ENCODE assay signal across 15 cellular contexts in the genomic region with DNA sequence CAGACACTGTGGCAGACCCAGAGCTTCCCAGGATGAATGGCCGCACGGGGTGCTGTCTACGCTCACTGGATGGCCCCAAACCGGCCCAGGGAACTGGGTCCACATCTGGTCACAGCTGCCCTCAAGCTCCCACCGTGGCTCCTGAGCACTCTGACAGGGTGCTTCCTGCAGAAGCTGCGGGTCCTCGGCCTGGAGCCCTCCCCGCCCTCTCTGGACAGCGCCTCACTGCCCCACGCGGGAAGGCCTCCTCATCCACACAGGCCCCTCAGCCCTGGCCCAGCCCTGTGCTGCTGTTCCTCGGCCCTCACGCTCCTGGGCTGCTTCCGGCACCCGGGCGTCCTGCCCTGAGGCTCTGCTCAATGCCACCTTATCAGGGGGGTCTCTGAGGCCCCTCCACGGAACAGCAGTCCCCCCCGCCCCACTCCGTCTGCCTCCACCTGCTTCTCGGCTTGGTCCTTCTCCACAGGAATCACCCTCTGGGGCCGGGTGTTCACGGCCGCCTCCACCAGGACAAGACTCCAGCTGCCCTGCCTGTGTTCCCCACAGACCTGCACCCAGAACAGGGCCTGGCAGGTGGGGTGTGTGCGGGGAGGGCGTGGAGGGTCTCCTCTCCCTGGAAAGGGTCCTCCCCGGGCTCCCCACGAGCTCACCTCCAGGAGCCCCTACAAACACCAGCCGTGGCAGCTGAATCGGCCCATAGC.
DNase-seq lines count a peak whose midpoint lies in the region; ATAC-seq and TF ChIP-seq lines count a peak whose summit lies in the region.
"Had no signal": no experiment of that assay in that cellular context is flagged by ENCODE, and none has a peak within 500 bp of the region (broad histone marks: within the 10 kb centered on the region; RNA-seq: fewer than 3 reads in every experiment).

No MANE protein-coding gene starts in this region.

- peaks cover 4% of the 10 kb centered on the region for H3K79me1 ChIP-seq in neuronal stem cell (ENCODE audit: low read depth, low read length)

- no peaks in the 10 kb centered on the region for H3K9me3 ChIP-seq in CD8-positive, alpha-beta T cell (ENCODE audit: low read length)
- H3K9me3 ChIP-seq in neuronal stem cell (replicated peaks in 1 of 2; ENCODE audit: control insufficient read depth in 2 of 2, insufficient read depth in 1 of 2, low read depth in 1 of 2, low read length in 2 of 2) = no peaks in the 10 kb centered on the region
- H3K9me3 ChIP-seq: A549 had no signal

- H2BK120ac ChIP-seq in neuronal stem cell (ENCODE audit: low read depth, low read length) = no peak overlapping the region

- H3K36me3 ChIP-seq in CD8-positive, alpha-beta T cell (ENCODE audit: insufficient read depth, low read length) = no peaks in the 10 kb centered on the region
- H3K36me3 ChIP-seq in neuronal stem cell (replicated peaks in 1 of 2; ENCODE audit: control insufficient read depth in 2 of 2, insufficient read depth in 2 of 2, low read length in 2 of 2) = peaks cover 0 to 3% of the 10 kb centered on the region in 2 donors

- no peak overlapping the region for H3K4me3 ChIP-seq in CD8-positive, alpha-beta T cell (ENCODE audit: low read depth, low read length)
- no peak overlapping the region for H3K4me3 ChIP-seq in neuronal stem cell (ENCODE audit: low read length in 2 of 2)
- H3K4me3 ChIP-seq: A549 had no signal

- peak overlapping the region; percentile 83 for H3K18ac ChIP-seq in neuronal stem cell (ENCODE audit: low read length)

- no peak overlapping the region for H2BK15ac ChIP-seq in neuronal stem cell (ENCODE audit: low read length)

- WGBS in neuronal stem cell (ENCODE audit: extremely low coverage in 2 of 2, insufficient read length in 2 of 2, insufficient replicate concordance in 1 of 2), 2 donors = no CpG with 5 or more reads among the region's 29 CpGs

- H2BK5ac ChIP-seq in neuronal stem cell (ENCODE audit: low read length) = peak overlapping the region; percentile 1

- no peak overlapping the region for H2AFZ ChIP-seq in neuronal stem cell (ENCODE audit: low read length)

- H3K23ac ChIP-seq in neuronal stem cell (ENCODE audit: low read depth, low read length, poor library complexity) = peak overlapping the region; percentile 80

- no peak overlapping the region for H4K91ac ChIP-seq in neuronal stem cell (ENCODE audit: low read depth, low read length, poor library complexity)

- no peak overlapping the region for H3K4me2 ChIP-seq in neuronal stem cell (ENCODE audit: insufficient read depth, low read length, poor library complexity, severe bottlenecking)
- H3K4me2 ChIP-seq: A549 had no signal

- H3K4ac ChIP-seq in neuronal stem cell (ENCODE audit: low read length) = no peak overlapping the region

- H3K36me3 Mint-ChIP-seq in activated naive CD4-positive, alpha-beta T cell treated with anti-CD3 and anti-CD28 coated beads, Interleukin-2, amount 50 U/mL, for 24 hours = peaks cover 11% of the 10 kb centered on the region
- H3K36me3 Mint-ChIP-seq in activated naive CD4-positive, alpha-beta T cell treated with anti-CD3 and anti-CD28 coated beads for 36 hours (ENCODE audit: low read depth) = peaks cover 12% of the 10 kb centered on the region
- H3K36me3 Mint-ChIP-seq in CD8-positive, alpha-beta T cell = peaks cover 12% of the 10 kb centered on the region
- peaks cover 6% of the 10 kb centered on the region for H3K36me3 Mint-ChIP-seq in activated T-helper 1 cell treated with anti-CD3 and anti-CD28 coated beads, Interleukin-12 subunit alpha, Interleukin-12 subunit beta, Interleukin-2, Interleukin-4 antibody, amounts not matched to agents 30 ng/mL and 10 ng/mL and 1 ng/mL, durations not matched to agents 14 hours and 24 hours and 36 hours (ENCODE audit: low read depth)
- H3K36me3 Mint-ChIP-seq: CD8-positive, alpha-beta memory T cell had no signal

- CTCF ChIA-PET in activated naive CD4-positive, alpha-beta T cell treated with anti-CD3 and anti-CD28 coated beads for 36 hours (lab: Charles Lee) = no interaction called here
- CTCF ChIA-PET in CD8-positive, alpha-beta T cell (lab: Charles Lee) = no interaction called here

- intact Hi-C loops in activated naive CD4-positive, alpha-beta T cell treated with anti-CD3 and anti-CD28 coated beads for 36 hours (cut with micrococcal nuclease) = no loop called here
- intact Hi-C loops in CD8-positive, alpha-beta T cell (cut with DNase I, micrococcal nuclease) = no loop called here
- intact Hi-C loops in activated T-helper 1 cell treated with anti-CD3 and anti-CD28 coated beads, Interleukin-12 subunit alpha, Interleukin-12 subunit beta, Interleukin-2, Interleukin-4 antibody, amounts not matched to agents 30 ng/mL and 10 ng/mL and 1 ng/mL, durations not matched to agents 14 hours and 24 hours and 36 hours (cut with micrococcal nuclease) = no loop called here

- no peak overlapping the region for H4K8ac ChIP-seq in neuronal stem cell (ENCODE audit: low read depth, low read length)

- no peak overlapping the region for H3K27ac ChIP-seq in CD8-positive, alpha-beta T cell (ENCODE audit: low read depth, low read length)
- H3K27ac ChIP-seq in neuronal stem cell (replicated peaks; ENCODE audit: low read length) = no peak overlapping the region
- H3K27ac ChIP-seq: A549 had no signal

- H2AK5ac ChIP-seq in neuronal stem cell (ENCODE audit: low read depth, low read length) = peak overlapping the region; percentile 70

- no peak overlapping the region for H2BK12ac ChIP-seq in neuronal stem cell (ENCODE audit: low read length)

- peaks cover 25% of the 10 kb centered on the region for H3K4me1 Mint-ChIP-seq in activated naive CD4-positive, alpha-beta T cell treated with anti-CD3 and anti-CD28 coated beads, Interleukin-2, amount 50 U/mL, for 24 hours
- H3K4me1 Mint-ChIP-seq in activated naive CD4-positive, alpha-beta T cell treated with anti-CD3 and anti-CD28 coated beads for 36 hours (ENCODE audit: low read depth) = peaks cover 38% of the 10 kb centered on the region
- peaks cover 30% of the 10 kb centered on the region for H3K4me1 Mint-ChIP-seq in CD8-positive, alpha-beta T cell (ENCODE audit: low read depth)
- H3K4me1 Mint-ChIP-seq in activated T-helper 1 cell treated with anti-CD3 and anti-CD28 coated beads, Interleukin-12 subunit alpha, Interleukin-12 subunit beta, Interleukin-2, Interleukin-4 antibody, amounts not matched to agents 30 ng/mL and 10 ng/mL and 1 ng/mL, durations not matched to agents 14 hours and 24 hours and 36 hours (ENCODE audit: low read depth) = peaks cover 22% of the 10 kb centered on the region

- POLR2A ChIA-PET in CD8-positive, alpha-beta T cell (lab: Charles Lee) = interaction anchor here (1.1 to 1.6 kb wide), 3 partner anchors 10 to 23 kb away, joined by 5 to 7 read pairs (median 6); no protein-coding TSS in a partner anchor

- peaks cover 31% of the 10 kb centered on the region for H3K4me1 ChIP-seq in CD8-positive, alpha-beta T cell (ENCODE audit: insufficient read depth, low read length)
- no peaks in the 10 kb centered on the region for H3K4me1 ChIP-seq in neuronal stem cell (ENCODE audit: control insufficient read depth in 2 of 2, insufficient read depth in 1 of 2, low read depth in 1 of 2, low read length in 2 of 2)
- H3K4me1 ChIP-seq: A549 had no signal

- no peaks in the 10 kb centered on the region for H3K27me3 Mint-ChIP-seq in activated naive CD4-positive, alpha-beta T cell treated with anti-CD3 and anti-CD28 coated beads, Interleukin-2, amount 50 U/mL, for 24 hours
- H3K27me3 Mint-ChIP-seq in activated naive CD4-positive, alpha-beta T cell treated with anti-CD3 and anti-CD28 coated beads for 36 hours (ENCODE audit: low read depth) = no peaks in the 10 kb centered on the region
- no peaks in the 10 kb centered on the region for H3K27me3 Mint-ChIP-seq in CD8-positive, alpha-beta T cell (ENCODE audit: low read depth)
- no peaks in the 10 kb centered on the region for H3K27me3 Mint-ChIP-seq in activated T-helper 1 cell treated with anti-CD3 and anti-CD28 coated beads, Interleukin-12 subunit alpha, Interleukin-12 subunit beta, Interleukin-2, Interleukin-4 antibody, amounts not matched to agents 30 ng/mL and 10 ng/mL and 1 ng/mL, durations not matched to agents 14 hours and 24 hours and 36 hours (ENCODE audit: insufficient read depth)
- H3K27me3 Mint-ChIP-seq: CD8-positive, alpha-beta memory T cell had no signal

- peak overlapping the region; percentile 51 for H3K27ac Mint-ChIP-seq in activated naive CD4-positive, alpha-beta T cell treated with anti-CD3 and anti-CD28 coated beads, Interleukin-2, amount 50 U/mL, for 24 hours
- no peak overlapping the region for H3K27ac Mint-ChIP-seq in activated naive CD4-positive, alpha-beta T cell treated with anti-CD3 and anti-CD28 coated beads for 36 hours
- peak overlapping the region; percentile 73 for H3K27ac Mint-ChIP-seq in CD8-positive, alpha-beta T cell
- peak overlapping the region; percentile 58 for H3K27ac Mint-ChIP-seq in activated T-helper 1 cell treated with anti-CD3 and anti-CD28 coated beads, Interleukin-12 subunit alpha, Interleukin-12 subunit beta, Interleukin-2, Interleukin-4 antibody, amounts not matched to agents 30 ng/mL and 10 ng/mL and 1 ng/mL, durations not matched to agents 14 hours and 24 hours and 36 hours

- no peaks in the 10 kb centered on the region for H3K9me3 Mint-ChIP-seq in activated naive CD4-positive, alpha-beta T cell treated with anti-CD3 and anti-CD28 coated beads, Interleukin-2, amount 50 U/mL, for 24 hours
- peaks cover 3% of the 10 kb centered on the region for H3K9me3 Mint-ChIP-seq in activated naive CD4-positive, alpha-beta T cell treated with anti-CD3 and anti-CD28 coated beads for 36 hours
- H3K9me3 Mint-ChIP-seq in CD8-positive, alpha-beta T cell = no peaks in the 10 kb centered on the region
- H3K9me3 Mint-ChIP-seq in activated T-helper 1 cell treated with anti-CD3 and anti-CD28 coated beads, Interleukin-12 subunit alpha, Interleukin-12 subunit beta, Interleukin-2, Interleukin-4 antibody, amounts not matched to agents 30 ng/mL and 10 ng/mL and 1 ng/mL, durations not matched to agents 14 hours and 24 hours and 36 hours = peaks cover 3% of the 10 kb centered on the region
- H3K9me3 Mint-ChIP-seq: CD8-positive, alpha-beta memory T cell had no signal

- no peak for DNase-seq in activated naive CD4-positive, alpha-beta T cell treated with anti-CD3 and anti-CD28 coated beads for 36 hours
- no peak for DNase-seq in CD8-positive, alpha-beta T cell
- no peak for DNase-seq in activated T-helper 1 cell treated with anti-CD3 and anti-CD28 coated beads, Interleukin-12 subunit alpha, Interleukin-12 subunit beta, Interleukin-2, Interleukin-4 antibody, amounts not matched to agents 30 ng/mL and 10 ng/mL and 1 ng/mL, durations not matched to agents 14 hours and 24 hours and 36 hours (ENCODE audit: low spot score)
- DNase-seq in neuronal stem cell (ENCODE audit: low spot score) = no peak
- DNase-seq in NCI-H82 treated with DMSO at 0.1 percent for 48 hours (lab: John Stamatoyannopoulos, UW; ENCODE audit: unreplicated experiment) = no peak
- DNase-seq in NCI-H1436 (lab: John Stamatoyannopoulos, UW) = no peak
- DNase-seq: KBM-7, NCI-H1105, NCI-H1694 treated with DMSO at 0.1 percent for 48 hours, NCI-H510A treated with DMSO at 0.1 percent for 48 hours, NCI-H774, SIG-M5 had no signal

- no peak overlapping the region for H3K14ac ChIP-seq in neuronal stem cell (ENCODE audit: low read length)

- no peak overlapping the region for H3K9ac ChIP-seq in neuronal stem cell (ENCODE audit: low read depth, low read length, poor library complexity)

- no peak overlapping the region for H3K4me3 Mint-ChIP-seq in activated naive CD4-positive, alpha-beta T cell treated with anti-CD3 and anti-CD28 coated beads, Interleukin-2, amount 50 U/mL, for 24 hours
- no peak overlapping the region for H3K4me3 Mint-ChIP-seq in activated naive CD4-positive, alpha-beta T cell treated with anti-CD3 and anti-CD28 coated beads for 36 hours
- no peak overlapping the region for H3K4me3 Mint-ChIP-seq in CD8-positive, alpha-beta T cell
- no peak overlapping the region for H3K4me3 Mint-ChIP-seq in activated T-helper 1 cell treated with anti-CD3 and anti-CD28 coated beads, Interleukin-12 subunit alpha, Interleukin-12 subunit beta, Interleukin-2, Interleukin-4 antibody, amounts not matched to agents 30 ng/mL and 10 ng/mL and 1 ng/mL, durations not matched to agents 14 hours and 24 hours and 36 hours
- H3K4me3 Mint-ChIP-seq: CD8-positive, alpha-beta memory T cell had no signal

- H3K27me3 ChIP-seq in CD8-positive, alpha-beta T cell (ENCODE audit: insufficient read depth, low read length) = no peaks in the 10 kb centered on the region
- no peaks in the 10 kb centered on the region for H3K27me3 ChIP-seq in neuronal stem cell (ENCODE audit: control insufficient read depth in 3 of 3, insufficient read depth in 3 of 3, low read depth in 1 of 3, low read length in 3 of 3)

- no peak for TF ChIP-seq CTCF in CD8-positive, alpha-beta T cell (IDR thresholded peaks at IDR 0.05)

- no peak for ATAC-seq in CD8-positive, alpha-beta T cell
- ATAC-seq: A549 had no signal
